ENCODE assay signal across 1 cellular context in the genomic region with DNA sequence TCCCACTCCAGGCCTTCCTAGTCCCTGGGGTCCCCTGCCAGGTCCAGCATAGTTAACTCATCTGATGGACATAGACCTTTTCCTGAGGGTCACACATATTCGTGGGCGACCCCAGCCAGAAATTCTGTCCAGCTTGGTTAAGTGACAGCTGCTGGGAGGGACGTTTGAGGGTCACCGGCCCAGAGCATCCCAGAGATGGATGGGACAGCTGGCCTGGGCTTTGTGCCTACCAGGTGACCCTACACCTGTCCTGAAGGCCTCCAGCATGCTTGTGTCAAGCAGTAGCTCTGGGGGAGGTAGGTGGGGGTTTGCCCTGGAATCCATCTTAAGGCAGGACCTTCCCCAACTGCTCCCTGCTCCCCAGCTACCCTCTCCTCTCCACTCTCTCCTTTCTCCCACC.
TF ChIP-seq lines count a peak whose summit lies in the region.

No MANE protein-coding gene starts in this region.

TF ChIP-seq in IMR-90, 13 proteins besides CTCF, POLR2A, EP300 and RAD21:
- TF ChIP-seq RCOR1 (IDR thresholded peaks at IDR 0.05; ENCODE audit: insufficient replicate concordance, low read length), result no peak
- TF ChIP-seq BHLHE40 (IDR thresholded peaks at IDR 0.05; ENCODE audit: low read depth, low read length), result no peak
- no peak for TF ChIP-seq MAZ (IDR thresholded peaks at IDR 0.05; ENCODE audit: borderline replicate concordance, low read depth, low read length)
- TF ChIP-seq CHD1 (IDR thresholded peaks at IDR 0.05; ENCODE audit: low read depth, low read length), result no peak
- no peak for TF ChIP-seq SMC3 (IDR thresholded peaks at IDR 0.05; ENCODE audit: low read depth, low read length)
- TF ChIP-seq MXI1 (IDR thresholded peaks at IDR 0.05; ENCODE audit: borderline replicate concordance, low read depth, low read length), result no peak
- TF ChIP-seq ELK1 (IDR thresholded peaks at IDR 0.05; ENCODE audit: borderline replicate concordance, low read depth, low read length), result no peak
- no peak for TF ChIP-seq MAFK (IDR thresholded peaks at IDR 0.05; ENCODE audit: low read depth, low read length)
- no peak for TF ChIP-seq NFE2L2 (IDR thresholded peaks at IDR 0.05; ENCODE audit: low read depth, low read length)
- no peak for TF ChIP-seq RFX5 (IDR thresholded peaks at IDR 0.05; ENCODE audit: low read depth, low read length)
- TF ChIP-seq FOS (IDR thresholded peaks at IDR 0.05; ENCODE audit: low read depth, low read length), result no peak
- no peak for TF ChIP-seq USF2 (IDR thresholded peaks at IDR 0.05; ENCODE audit: low read depth, low read length)
- no peak for TF ChIP-seq CEBPB (IDR thresholded peaks at IDR 0.05; ENCODE audit: low read depth, low read length)
